Comparison of ENCODE assay signal across 25 cellular contexts in the genomic region with DNA sequence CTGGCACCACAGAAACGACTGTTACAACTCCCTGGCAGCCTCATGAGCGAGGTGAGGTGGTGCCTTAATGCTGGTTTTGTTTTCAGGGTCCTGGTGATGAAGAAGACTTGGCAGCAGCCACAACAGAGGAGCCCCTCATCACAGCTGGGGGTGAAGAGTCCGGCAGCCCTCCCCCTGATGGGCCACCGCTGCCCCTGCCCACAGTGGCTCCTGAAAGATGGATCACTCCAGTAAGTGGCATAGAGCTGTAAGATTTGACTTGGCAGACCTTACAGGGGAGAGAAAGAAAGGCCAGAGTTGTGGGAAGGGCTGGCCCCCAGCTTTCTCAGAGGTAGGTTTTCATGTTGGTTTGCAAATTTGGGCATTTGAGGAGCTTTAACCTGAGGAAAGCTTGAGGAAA.
DNase-seq lines count a peak whose midpoint lies in the region; ATAC-seq and TF ChIP-seq lines count a peak whose summit lies in the region.
"Had no signal": no experiment of that assay in that cellular context is flagged by ENCODE, and none has a peak within 500 bp of the region (broad histone marks: within the 10 kb centered on the region; RNA-seq: fewer than 3 reads in every experiment).

No MANE protein-coding gene starts in this region.

- peaks cover 11% of the 10 kb centered on the region for H3K4me1 ChIP-seq in left ventricle myocardium inferior

- H3K36me3 Mint-ChIP-seq in central memory CD8-positive, alpha-beta T cell (ENCODE audit: insufficient read depth) = no peaks in the 10 kb centered on the region
- peaks cover 0 to 3% (median 2%) of the 10 kb centered on the region in 3 donors for H3K36me3 Mint-ChIP-seq in naive thymus-derived CD8-positive, alpha-beta T cell
- H3K36me3 Mint-ChIP-seq in T-helper 17 cell (ENCODE audit: low read depth) = no peaks in the 10 kb centered on the region

- peaks cover 44% of the 10 kb centered on the region for H3K4me1 Mint-ChIP-seq in central memory CD8-positive, alpha-beta T cell
- H3K4me1 Mint-ChIP-seq in naive thymus-derived CD8-positive, alpha-beta T cell = peaks cover 24 to 40% (median 28%) of the 10 kb centered on the region in 4 donors
- peaks cover 16% of the 10 kb centered on the region for H3K4me1 Mint-ChIP-seq in T-helper 17 cell
- H3K4me1 Mint-ChIP-seq: H9 had no signal

- no peak overlapping the region for H3K27ac ChIP-seq in left ventricle myocardium inferior (replicated peaks)
- H3K27ac ChIP-seq: A549; BLaER1 treated with 17β-estradiol and CSF1 and Interleukin-3, amounts not matched to agents 10 nM and 100 nM; GM23248 had no signal

- no peak for ATAC-seq in central memory CD8-positive, alpha-beta T cell (replicated peaks; ENCODE audit: extremely low read depth, poor library complexity, severe bottlenecking)
- no peak for ATAC-seq in naive thymus-derived CD8-positive, alpha-beta T cell
- ATAC-seq in T-helper 17 cell = no peak
- ATAC-seq: A549, HepG2, PC-3 had no signal

- no peak overlapping the region for H3K4me3 Mint-ChIP-seq in central memory CD8-positive, alpha-beta T cell
- H3K4me3 Mint-ChIP-seq in naive thymus-derived CD8-positive, alpha-beta T cell = no peak overlapping the region
- no peak overlapping the region for H3K4me3 Mint-ChIP-seq in T-helper 17 cell
- H3K4me3 Mint-ChIP-seq: CD4-positive, alpha-beta T cell; H9 had no signal

- no peaks in the 10 kb centered on the region for H3K9me3 Mint-ChIP-seq in central memory CD8-positive, alpha-beta T cell
- peaks cover 0 to 10% (median under 1%) of the 10 kb centered on the region in 9 donors for H3K9me3 Mint-ChIP-seq in naive thymus-derived CD8-positive, alpha-beta T cell

- POLR2A ChIA-PET in naive thymus-derived CD8-positive, alpha-beta T cell (lab: Charles Lee) = interaction anchor here (3.4 kb wide), 1 partner anchor 88 kb away, joined by 20 read pairs; the partner anchor contains the start of gene TGFBR1

- no peak overlapping the region for H3K4me3 ChIP-seq in left ventricle myocardium inferior
- H3K4me3 ChIP-seq: A549; BLaER1 treated with 17β-estradiol and CSF1 and Interleukin-3, amounts not matched to agents 10 nM and 100 nM; GM23248 had no signal

- intact Hi-C loops in cardiac septum (cut with DNase I) = loop anchor here (5.0 kb wide), 1 partner anchor 126 kb away; no protein-coding TSS in a partner anchor
- intact Hi-C loops in left ventricle myocardium inferior (cut with micrococcal nuclease) = loop anchor here (10.0 kb wide), 1 partner anchor 119 kb away; no protein-coding TSS in a partner anchor

- H3K27ac Mint-ChIP-seq in central memory CD8-positive, alpha-beta T cell (ENCODE audit: low read depth) = peak overlapping the region; percentile 22
- H3K27ac Mint-ChIP-seq in naive thymus-derived CD8-positive, alpha-beta T cell = peak overlapping the region in 6 of 10 donors; percentile 21 to 56 (median 48)
- no peak overlapping the region for H3K27ac Mint-ChIP-seq in T-helper 17 cell
- H3K27ac Mint-ChIP-seq: CD4-positive, alpha-beta T cell; H9 had no signal

- DNase-seq in cardiac septum (ENCODE audit: low spot score) (peak; percentile 55), left ventricle myocardium inferior (no peak), NCI-H1105 treated with DMSO at 0.1 percent for 48 hours (lab: John Stamatoyannopoulos, UW) (no peak), T-helper 17 cell (no peak), NCI-H146 (lab: John Stamatoyannopoulos, UW) (no peak)
- DNase-seq in central memory CD8-positive, alpha-beta T cell (ENCODE audit: low spot score in 2 of 2) = no peak
- no peak for DNase-seq in naive thymus-derived CD8-positive, alpha-beta T cell
- DNase-seq: AML-193; CD4-positive, alpha-beta T cell; COR-L47; DMS53; GM23248; H9; KBM-7; MV-4-11; NCI-H1105; NCI-H2029; NCI-H446 treated with DMSO at 0.1 percent for 48 hours; NCI-H526; NCI-H82; NK-92 treated with Interleukin-12 subunit alpha and Interleukin-12 subunit beta, amount 100 ng/mL, for 24 hours; PC-3 had no signal

- H3K27me3 Mint-ChIP-seq in central memory CD8-positive, alpha-beta T cell = no peaks in the 10 kb centered on the region
- no peaks in the 10 kb centered on the region for H3K27me3 Mint-ChIP-seq in naive thymus-derived CD8-positive, alpha-beta T cell
- H3K27me3 Mint-ChIP-seq in T-helper 17 cell = no peaks in the 10 kb centered on the region
- H3K27me3 Mint-ChIP-seq: CD4-positive, alpha-beta T cell had no signal

- H3K36me3 ChIP-seq in left ventricle myocardium inferior = peaks cover 57% of the 10 kb centered on the region

- no peak for TF ChIP-seq CTCF in left ventricle myocardium inferior (IDR thresholded peaks at IDR 0.05; ENCODE audit: borderline replicate concordance)

- H3K9me3 ChIP-seq in left ventricle myocardium inferior (replicated peaks) (peaks cover 4% of the 10 kb centered on the region), T-helper 17 cell (ENCODE audit: control insufficient read depth, low read length, poor library complexity, severe bottlenecking) (no peaks in the 10 kb centered on the region)

- H3K27me3 ChIP-seq in left ventricle myocardium inferior (ENCODE audit: low read depth) = no peaks in the 10 kb centered on the region
